Comparison of ENCODE assay signal across 8 cellular contexts in the genomic region with DNA sequence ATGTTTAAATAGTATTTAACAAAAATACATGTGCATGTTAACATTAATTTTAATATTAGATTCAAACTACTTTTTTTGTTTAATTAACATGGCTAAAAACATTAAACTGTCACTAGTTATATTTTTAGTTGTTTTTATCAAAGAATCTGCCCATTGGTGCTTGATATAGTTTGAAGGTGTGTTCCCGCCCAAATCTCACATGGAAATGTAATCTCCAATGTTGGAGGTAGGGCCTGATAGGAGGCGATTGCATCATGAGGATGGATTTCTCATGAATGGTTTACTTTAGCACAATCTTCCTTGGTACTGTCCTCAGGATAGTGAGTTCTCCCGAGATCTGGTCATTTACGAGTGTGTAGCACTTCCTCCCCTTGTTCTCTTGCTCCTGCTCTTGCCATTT.
"Had no signal": no experiment of that assay in that cellular context is flagged by ENCODE, and none has a peak within 500 bp of the region (broad histone marks: within the 10 kb centered on the region; RNA-seq: fewer than 3 reads in every experiment).

No MANE protein-coding gene starts in this region.

- DNase-seq: H7, KBM-7 had no signal

- H3K4me2 ChIP-seq: GM23338, KMS-11 had no signal

- H3K36me3 Mint-ChIP-seq: IgD-negative memory B cell had no signal

- H3K9ac ChIP-seq: KMS-11 had no signal

- H3K27me3 Mint-ChIP-seq: IgD-negative memory B cell had no signal

- ATAC-seq: GM23338, HCT116 had no signal

- FAIRE-seq: HTR-8/SVneo had no signal

- H3K4me3 ChIP-seq: GM23338, HAP-1 had no signal

- H3K27ac Mint-ChIP-seq: GM23338, IgD-negative memory B cell had no signal

- H3K36me3 ChIP-seq: HAP-1 had no signal

- H3K27ac ChIP-seq: KMS-11 had no signal

- H2AFZ ChIP-seq: GM23338 had no signal

- H3K4me3 Mint-ChIP-seq: GM23338, IgD-negative memory B cell had no signal

- H3K9me3 ChIP-seq: HAP-1 had no signal
